ENCODE assay signal across 8 cellular contexts in the genomic region with DNA sequence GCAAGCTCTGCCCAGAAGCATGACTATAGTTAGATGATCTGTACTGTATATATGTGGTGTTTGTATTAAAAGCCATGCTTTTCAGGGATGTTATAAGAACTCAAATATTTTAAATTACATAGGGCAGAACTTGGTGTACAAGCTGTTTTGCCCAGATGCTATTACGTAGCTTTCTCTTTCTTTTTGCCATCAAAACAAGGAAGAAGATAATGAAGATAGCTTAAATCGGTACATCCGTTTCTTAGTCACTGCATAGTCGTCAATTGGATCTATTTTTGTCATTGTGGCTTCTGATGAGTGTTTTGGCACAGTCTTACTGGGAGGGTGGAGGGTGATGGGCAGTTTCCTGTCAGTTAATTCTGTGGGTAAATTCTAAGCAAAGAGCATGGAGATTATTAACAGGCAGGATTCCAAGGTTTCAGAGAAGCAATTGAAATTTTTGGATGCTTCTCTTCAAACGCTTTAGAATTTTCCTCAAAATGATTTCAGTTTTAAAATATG.
A peak's percentile ranks its signal among the peaks of the same experiment; 100 is the strongest.
DNase-seq lines count a peak whose midpoint lies in the region; ATAC-seq and TF ChIP-seq lines count a peak whose summit lies in the region.

No MANE protein-coding gene starts in this region.

- TF ChIP-seq CTCF in Caco-2 (IDR thresholded peaks at IDR 0.05; ENCODE audit: insufficient read depth in 1 of 2, low read depth in 1 of 2, low read length in 1 of 2, severe bottlenecking in 1 of 2, unreplicated experiment in 1 of 2): no peak

- H3K27ac Mint-ChIP-seq in CD8-positive, alpha-beta memory T cell: peak overlapping the region; percentile 80 to 97 (median 96)
- no peak overlapping the region for H3K27ac Mint-ChIP-seq in Caco-2 (ENCODE audit: unreplicated experiment)

- H3K27me3 ChIP-seq in CD8-positive, alpha-beta memory T cell (ENCODE audit: insufficient read depth, low read length, poor library complexity, severe bottlenecking): no peaks in the 10 kb centered on the region
- H3K27me3 ChIP-seq in SJCRH30 (no peaks in the 10 kb centered on the region), Caco-2 (replicated peaks; ENCODE audit: control insufficient read depth, insufficient read depth, low read length) (no peaks in the 10 kb centered on the region)

- CTCF ChIA-PET in CD8-positive, alpha-beta memory T cell (lab: Charles Lee): interaction anchor here (0.8 to 1.8 kb wide), 6 partner anchors 12 to 79 kb away, joined by 3 to 5 read pairs (median 4); no protein-coding TSS in a partner anchor
- CTCF ChIA-PET in Caco-2 (lab: Charles Lee): no interaction called here

- no peaks in the 10 kb centered on the region for H3K9me3 ChIP-seq in CD8-positive, alpha-beta memory T cell (ENCODE audit: low read length)
- no peaks in the 10 kb centered on the region for H3K9me3 ChIP-seq in SJCRH30 (replicated peaks)
- H3K9me3 ChIP-seq in Caco-2: no peaks in the 10 kb centered on the region

- intact Hi-C loops in Caco-2 (cut with micrococcal nuclease; ENCODE audit: unreplicated experiment): no loop called here

- H3K4me3 ChIP-seq in CD8-positive, alpha-beta memory T cell (ENCODE audit: low read length): peak overlapping the region; percentile 60
- H3K4me3 ChIP-seq in SJCRH30 (peak overlapping the region; percentile 33), Caco-2 (ENCODE audit: low read depth, low read length) (no peak overlapping the region)

- H3K27ac ChIP-seq in CD8-positive, alpha-beta memory T cell (ENCODE audit: low read depth, low read length): peak overlapping the region; percentile 69
- no peak overlapping the region; the same call in 1 of the 2 replicates for H3K27ac ChIP-seq in SJCRH30

- no peaks in the 10 kb centered on the region for H3K9me3 Mint-ChIP-seq in CD8-positive, alpha-beta memory T cell
- no peaks in the 10 kb centered on the region for H3K9me3 Mint-ChIP-seq in Caco-2 (ENCODE audit: unreplicated experiment)

- H3K36me3 Mint-ChIP-seq in CD8-positive, alpha-beta memory T cell: no peaks in the 10 kb centered on the region
- no peaks in the 10 kb centered on the region for H3K36me3 Mint-ChIP-seq in Caco-2 (ENCODE audit: insufficient read depth, unreplicated experiment)

- POLR2A ChIA-PET in CD8-positive, alpha-beta memory T cell (lab: Charles Lee): interaction anchor here (1.4 kb wide), 1 partner anchor 79 kb away, joined by 3 read pairs; no protein-coding TSS in a partner anchor
- POLR2A ChIA-PET in Caco-2 (lab: Charles Lee): no interaction called here

- no peaks in the 10 kb centered on the region for H3K27me3 Mint-ChIP-seq in CD8-positive, alpha-beta memory T cell
- H3K27me3 Mint-ChIP-seq in Caco-2 (ENCODE audit: insufficient read depth, unreplicated experiment): no peaks in the 10 kb centered on the region

- peaks cover 25% of the 10 kb centered on the region for H3K4me1 ChIP-seq in CD8-positive, alpha-beta memory T cell (ENCODE audit: insufficient read depth, low read length)
- H3K4me1 ChIP-seq in SJCRH30 (peaks cover 7% of the 10 kb centered on the region), Caco-2 (no peaks in the 10 kb centered on the region)

- DNase-seq in CD8-positive, alpha-beta memory T cell: peak; percentile 17 to 81 (median 75)
- peak; percentile 87 for DNase-seq in HS-27A (ENCODE audit: low read depth)
- peak in 1 of 2 experiments; percentile 30 for DNase-seq in SJCRH30
- DNase-seq in amniotic epithelial cell (ENCODE audit: low read depth): peak; percentile 93
- DNase-seq in kidney tubule cell (ENCODE audit: low spot score): peak; percentile 94
- peak; percentile 6 for DNase-seq in stimulated activated CD8-positive, alpha-beta memory T cell treated with anti-CD3 and anti-CD28 coated beads, Interleukin-12 subunit alpha, Interleukin-12 subunit beta, amount 100 ng/mL, for 4 hours (ENCODE audit: low read depth)
- no peak for DNase-seq in Caco-2

- H3K4me3 Mint-ChIP-seq in CD8-positive, alpha-beta memory T cell: peak overlapping the region; percentile 74 to 88 (median 81)
- no peak overlapping the region for H3K4me3 Mint-ChIP-seq in Caco-2 (ENCODE audit: unreplicated experiment)

- peaks cover 40 to 56% (median 51%) of the 10 kb centered on the region in 3 donors for H3K4me1 Mint-ChIP-seq in CD8-positive, alpha-beta memory T cell
- H3K4me1 Mint-ChIP-seq in Caco-2 (ENCODE audit: low read depth, unreplicated experiment): no peaks in the 10 kb centered on the region

- BruUV-seq in Caco-2 (replicated peaks; lab: Mats Ljungman, UMichigan): no TSS peak

- peak; percentile 91 for ATAC-seq in GM21360 (IDR thresholded peaks at IDR 0.05; ENCODE audit: unreplicated experiment)

- H3K36me3 ChIP-seq in CD8-positive, alpha-beta memory T cell (ENCODE audit: insufficient read depth, low read length): no peaks in the 10 kb centered on the region
- no peaks in the 10 kb centered on the region for H3K36me3 ChIP-seq in SJCRH30
- no peaks in the 10 kb centered on the region for H3K36me3 ChIP-seq in Caco-2 (ENCODE audit: control insufficient read depth, insufficient read depth, low read length)

Comparison
In these comparisons a context has a peak if more than half of its experiments do, and no peak if none do; other contexts are left out.
1. DNase-seq: peak in CD8-positive, alpha-beta memory T cell (5 of 5), HS-27A (single experiment), amniotic epithelial cell (single experiment), kidney tubule cell (single experiment) and stimulated activated CD8-positive, alpha-beta memory T cell treated with anti-CD3 and anti-CD28 coated beads, Interleukin-12 subunit alpha, Interleukin-12 subunit beta, amount 100 ng/mL, for 4 hours (single experiment); none in Caco-2 (0 of 2).